Comparison of ENCODE assay signal across 17 cellular contexts in genomic region chr18:22285299-22286140, GRCh38.
DNase-seq lines count a peak whose midpoint lies in the region; TF ChIP-seq lines count a peak whose summit lies in the region.
"Had no signal": no experiment of that assay in that cellular context is flagged by ENCODE, and none has a peak within 500 bp of the region (broad histone marks: within the 10 kb centered on the region; RNA-seq: fewer than 3 reads in every experiment).

No MANE protein-coding gene starts in this region.

- H4K91ac ChIP-seq in neuronal stem cell (ENCODE audit: low read depth, low read length, poor library complexity): no peak overlapping the region

- WGBS in mammary epithelial cell (ENCODE audit: low coverage, missing lambda C conversion rate): 59% methylated on average over 3 of the region's 3 CpGs
- 65% methylated on average over 3 of the region's 3 CpGs for WGBS in liver
- WGBS in neuronal stem cell (ENCODE audit: extremely low coverage in 2 of 2, insufficient read length in 2 of 2, insufficient replicate concordance in 1 of 2), 2 donors: no CpG with 5 or more reads among the region's 3 CpGs

- peaks cover 0 to 10% (median 0%) of the 10 kb centered on the region in 11 experiments; a peak in 2 of 22 replicates for H3K9me3 ChIP-seq in BLaER1 treated with 17β-estradiol and CSF1 and Interleukin-3, amounts not matched to agents 10 nM and 100 nM (replicated peaks in 1 of 11)
- H3K9me3 ChIP-seq in MG63 (peaks cover 5% of the 10 kb centered on the region), mammary epithelial cell (replicated peaks; ENCODE audit: insufficient read depth, low read length) (no peaks in the 10 kb centered on the region), liver (ENCODE audit: control insufficient read depth in 4 of 4, low read length in 3 of 4) (no peaks in the 10 kb centered on the region), neuronal stem cell (replicated peaks in 1 of 2; ENCODE audit: control insufficient read depth in 2 of 2, insufficient read depth in 1 of 2, low read depth in 1 of 2, low read length in 2 of 2) (no peaks in the 10 kb centered on the region)

- in situ Hi-C loops in mammary epithelial cell (cut with MboI; ENCODE audit: low sequenced_read_pairs in 2 of 2): no loop called here

- H3K4me1 ChIP-seq in BLaER1 treated with 17β-estradiol and CSF1 and Interleukin-3, amounts not matched to agents 10 nM and 100 nM: peaks cover 0 to 65% (median 24%) of the 10 kb centered on the region in 10 experiments; a peak in 12 of 20 replicates
- H3K4me1 ChIP-seq in mammary epithelial cell (ENCODE audit: insufficient read depth, low read length) (peaks cover 30% of the 10 kb centered on the region), liver (ENCODE audit: control insufficient read depth in 4 of 4, insufficient read depth in 4 of 4, low read length in 3 of 4) (peaks cover 2 to 14% (median 14%) of the 10 kb centered on the region in 4 donors), neuronal stem cell (ENCODE audit: control insufficient read depth in 2 of 2, insufficient read depth in 1 of 2, low read depth in 1 of 2, low read length in 2 of 2) (no peaks in the 10 kb centered on the region)

- no peaks in the 10 kb centered on the region for H4K20me1 ChIP-seq in BLaER1 treated with 17β-estradiol and CSF1 and Interleukin-3, amounts not matched to agents 10 nM and 100 nM
- no peaks in the 10 kb centered on the region for H4K20me1 ChIP-seq in mammary epithelial cell (ENCODE audit: insufficient read depth, low read length)

- H3K79me2 ChIP-seq in mammary epithelial cell (ENCODE audit: insufficient read depth, low read length): no peaks in the 10 kb centered on the region

- no peaks in the 10 kb centered on the region for H3K27me3 Mint-ChIP-seq in activated CD4-positive, alpha-beta memory T cell treated with anti-CD3 and anti-CD28 coated beads for 36 hours
- H3K27me3 Mint-ChIP-seq: activated CD8-positive, alpha-beta T cell treated with anti-CD3 and anti-CD28 coated beads for 36 hours had no signal

- H3K79me1 ChIP-seq in neuronal stem cell (ENCODE audit: low read depth, low read length): no peaks in the 10 kb centered on the region

- H3K4me2 ChIP-seq in BLaER1 treated with 17β-estradiol and CSF1 and Interleukin-3, amounts not matched to agents 10 nM and 100 nM: peak overlapping the region in 6 of 11 experiments; percentile 42 to 89 (median 67); a peak in 13 of 22 replicates
- H3K4me2 ChIP-seq in mammary epithelial cell (ENCODE audit: insufficient read depth, low read depth, low read length) (peak overlapping the region; percentile 73), neuronal stem cell (ENCODE audit: insufficient read depth, low read length, poor library complexity, severe bottlenecking) (no peak overlapping the region)

- peak; percentile 31 for DNase-seq in MG63
- peak; percentile 60 for DNase-seq in mammary epithelial cell
- DNase-seq in activated CD4-positive, alpha-beta memory T cell treated with anti-CD3 and anti-CD28 coated beads for 36 hours: no peak
- DNase-seq in KG1 (lab: John Stamatoyannopoulos, UW): no peak
- no peak for DNase-seq in neuronal stem cell (ENCODE audit: low spot score)
- DNase-seq in SHP77 (lab: John Stamatoyannopoulos, UW): no peak
- DNase-seq: activated CD8-positive, alpha-beta T cell treated with anti-CD3 and anti-CD28 coated beads for 36 hours; activated T-cell treated with anti-CD3 and anti-CD28 coated beads, Interleukin-2, amount 50 U/mL, for 48 hours; AML-193; central memory CD4-positive, alpha-beta T cell; effector memory CD4-positive, alpha-beta T cell; foreskin melanocyte; Karpas-422; NCI-H1436 treated with DMSO at 0.1 percent for 48 hours had no signal

- dilution Hi-C loops in mammary epithelial cell (cut with HindIII; ENCODE audit: low sequenced_read_pairs): no loop called here

- intact Hi-C loops in mammary epithelial cell (cut with micrococcal nuclease): no loop called here
- intact Hi-C loops in activated CD4-positive, alpha-beta memory T cell treated with anti-CD3 and anti-CD28 coated beads for 36 hours (cut with micrococcal nuclease): no loop called here

- no peak overlapping the region for H2BK5ac ChIP-seq in neuronal stem cell (ENCODE audit: low read length)

- H3K9me3 Mint-ChIP-seq in activated CD4-positive, alpha-beta memory T cell treated with anti-CD3 and anti-CD28 coated beads for 36 hours: peaks cover 2% of the 10 kb centered on the region
- H3K9me3 Mint-ChIP-seq: activated CD8-positive, alpha-beta T cell treated with anti-CD3 and anti-CD28 coated beads for 36 hours; T-helper 1 cell treated with Interleukin-12 subunit alpha and Interleukin-12 subunit beta and Interleukin-4 antibody, amounts not matched to agents 30 μg/mL and 1 μg/mL, for 36 hours had no signal

- no peak overlapping the region for H3K4me3 Mint-ChIP-seq in activated CD4-positive, alpha-beta memory T cell treated with anti-CD3 and anti-CD28 coated beads for 36 hours
- H3K4me3 Mint-ChIP-seq: activated CD8-positive, alpha-beta T cell treated with anti-CD3 and anti-CD28 coated beads for 36 hours; T-helper 1 cell treated with Interleukin-12 subunit alpha and Interleukin-12 subunit beta and Interleukin-4 antibody, amounts not matched to agents 30 μg/mL and 1 μg/mL, for 36 hours had no signal

- H3K9ac ChIP-seq in BLaER1 treated with 17β-estradiol and CSF1 and Interleukin-3, amounts not matched to agents 10 nM and 100 nM: peak overlapping the region in 1 of 11 experiments; percentile 55; a peak in 2 of 22 replicates
- H3K9ac ChIP-seq in mammary epithelial cell (ENCODE audit: insufficient read depth, low read length) (peak overlapping the region; percentile 27), liver (ENCODE audit: low read depth in 1 of 2, low read length in 2 of 2) (peak overlapping the region in 1 of 2 donors; percentile 4), neuronal stem cell (ENCODE audit: low read depth, low read length, poor library complexity) (no peak overlapping the region)

- no peaks in the 10 kb centered on the region for H3K36me3 ChIP-seq in BLaER1 treated with 17β-estradiol and CSF1 and Interleukin-3, amounts not matched to agents 10 nM and 100 nM
- H3K36me3 ChIP-seq in MG63 (no peaks in the 10 kb centered on the region), mammary epithelial cell (ENCODE audit: insufficient read depth, low read length) (no peaks in the 10 kb centered on the region), liver (ENCODE audit: control insufficient read depth in 4 of 4, insufficient read depth in 3 of 4, low read depth in 1 of 4, low read length in 3 of 4) (no peaks in the 10 kb centered on the region), neuronal stem cell (replicated peaks in 1 of 2; ENCODE audit: control insufficient read depth in 2 of 2, insufficient read depth in 2 of 2, low read length in 2 of 2) (no peaks in the 10 kb centered on the region)

- H3K4me3 ChIP-seq in BLaER1 treated with 17β-estradiol and CSF1 and Interleukin-3, amounts not matched to agents 10 nM and 100 nM: no peak overlapping the region
- H3K4me3 ChIP-seq in MG63 (no peak overlapping the region), mammary epithelial cell (replicated peaks in 1 of 3; ENCODE audit: insufficient read depth in 1 of 3, low read depth in 2 of 3, low read length in 3 of 3) (no peak overlapping the region), liver (ENCODE audit: low read depth in 1 of 3, low read length in 3 of 3) (no peak overlapping the region), neuronal stem cell (ENCODE audit: low read length in 2 of 2) (no peak overlapping the region)

- peaks cover 9% of the 10 kb centered on the region for H3K4me1 Mint-ChIP-seq in activated CD4-positive, alpha-beta memory T cell treated with anti-CD3 and anti-CD28 coated beads for 36 hours (ENCODE audit: low read depth)

- TF ChIP-seq RAD21 in liver (IDR thresholded peaks at IDR 0.05): peak; percentile 40 to 41

- no TSS peak for BruUV-seq in mammary epithelial cell (replicated peaks; lab: Mats Ljungman, UMichigan)

- H3K27ac ChIP-seq in BLaER1 treated with 17β-estradiol and CSF1 and Interleukin-3, amounts not matched to agents 10 nM and 100 nM: peak overlapping the region in 4 of 11 experiments; percentile 25 to 90 (median 65); a peak in 9 of 22 replicates
- peak overlapping the region; percentile 72 for H3K27ac ChIP-seq in mammary epithelial cell (ENCODE audit: insufficient read depth, low read depth, low read length)
- H3K27ac ChIP-seq in liver (ENCODE audit: low read depth in 1 of 2, low read length in 2 of 2): peak overlapping the region; percentile 7 to 17
- no peak overlapping the region for H3K27ac ChIP-seq in neuronal stem cell (replicated peaks; ENCODE audit: low read length)

- H3K4ac ChIP-seq in neuronal stem cell (ENCODE audit: low read length): no peak overlapping the region

- no peak overlapping the region for H3K18ac ChIP-seq in neuronal stem cell (ENCODE audit: low read length)

- H3K14ac ChIP-seq in neuronal stem cell (ENCODE audit: low read length): no peak overlapping the region

- no peak overlapping the region for H3K23ac ChIP-seq in neuronal stem cell (ENCODE audit: low read depth, low read length, poor library complexity)

- no peak overlapping the region for H2BK12ac ChIP-seq in neuronal stem cell (ENCODE audit: low read length)

- H3K27ac Mint-ChIP-seq in activated CD4-positive, alpha-beta memory T cell treated with anti-CD3 and anti-CD28 coated beads for 36 hours: no peak overlapping the region
- H3K27ac Mint-ChIP-seq: activated CD8-positive, alpha-beta T cell treated with anti-CD3 and anti-CD28 coated beads for 36 hours; T-helper 1 cell treated with Interleukin-12 subunit alpha and Interleukin-12 subunit beta and Interleukin-4 antibody, amounts not matched to agents 30 μg/mL and 1 μg/mL, for 36 hours had no signal

- TF ChIP-seq CTCF in mammary epithelial cell (conservative IDR thresholded peaks at IDR 0.05 in 1 of 2, IDR thresholded peaks at IDR 0.05 in 1 of 2; ENCODE audit: extremely low read depth in 1 of 2, insufficient read depth in 1 of 2, low read depth in 1 of 2, low read length in 2 of 2) (no peak), liver (IDR thresholded peaks at IDR 0.05; ENCODE audit: low read depth, low read length, missing input control) (no peak)

- CTCF ChIA-PET in mammary epithelial cell (lab: Charles Lee; ENCODE audit: low non-redundant PET): no interaction called here
- CTCF ChIA-PET in activated CD4-positive, alpha-beta memory T cell treated with anti-CD3 and anti-CD28 coated beads for 36 hours (lab: Charles Lee): no interaction called here

- no peaks in the 10 kb centered on the region for H3K27me3 ChIP-seq in BLaER1 treated with 17β-estradiol and CSF1 and Interleukin-3, amounts not matched to agents 10 nM and 100 nM
- H3K27me3 ChIP-seq in MG63: no peaks in the 10 kb centered on the region
- H3K27me3 ChIP-seq in mammary epithelial cell (ENCODE audit: insufficient read depth, low read length): no peaks in the 10 kb centered on the region
- no peaks in the 10 kb centered on the region for H3K27me3 ChIP-seq in liver (ENCODE audit: control insufficient read depth in 4 of 4, insufficient read depth in 4 of 4, low read length in 3 of 4)
- H3K27me3 ChIP-seq in neuronal stem cell (ENCODE audit: control insufficient read depth in 3 of 3, insufficient read depth in 3 of 3, low read depth in 1 of 3, low read length in 3 of 3): no peaks in the 10 kb centered on the region

- H2AK5ac ChIP-seq in neuronal stem cell (ENCODE audit: low read depth, low read length): no peak overlapping the region

- no peak overlapping the region for H2BK15ac ChIP-seq in neuronal stem cell (ENCODE audit: low read length)

- no peaks in the 10 kb centered on the region for H3K36me3 Mint-ChIP-seq in activated CD4-positive, alpha-beta memory T cell treated with anti-CD3 and anti-CD28 coated beads for 36 hours

- H2AFZ ChIP-seq in mammary epithelial cell (ENCODE audit: low read depth, low read length) (peak overlapping the region; percentile 40), neuronal stem cell (ENCODE audit: low read length) (no peak overlapping the region)

- POLR2A ChIA-PET in activated CD4-positive, alpha-beta memory T cell treated with anti-CD3 and anti-CD28 coated beads for 36 hours (lab: Charles Lee): no interaction called here

- no peak overlapping the region for H2BK120ac ChIP-seq in neuronal stem cell (ENCODE audit: low read depth, low read length)

- H4K8ac ChIP-seq in neuronal stem cell (ENCODE audit: low read depth, low read length): no peak overlapping the region

Comparison
In these comparisons a context has a peak if more than half of its experiments do, and no peak if none do; other contexts are left out.
1. DNase-seq: peak in MG63 (single experiment) and mammary epithelial cell (single experiment); none in activated CD4-positive, alpha-beta memory T cell treated with anti-CD3 and anti-CD28 coated beads for 36 hours (single experiment), KG1 (single experiment), neuronal stem cell (single experiment) and SHP77 (0 of 2).